ENCODE assay signal across 30 cellular contexts in genomic region chr4:66633472-66633871, GRCh38.
"Had no signal": no experiment of that assay in that cellular context is flagged by ENCODE, and none has a peak within 500 bp of the region (broad histone marks: within the 10 kb centered on the region; RNA-seq: fewer than 3 reads in every experiment).

No MANE protein-coding gene starts in this region.

- H3K4me1 Mint-ChIP-seq: activated B cell treated with CpG ODN at 0.5 μM for 24 hours; activated CD4-positive, alpha-beta T cell treated with anti-CD3 and anti-CD28 coated beads for 36 hours; activated CD8-positive, alpha-beta memory T cell treated with anti-CD3 and anti-CD28 coated beads, Interleukin-2, amount 10 ng/mL, durations not matched to agents 7 days and 5 days; activated naive CD4-positive, alpha-beta T cell treated with anti-CD3 and anti-CD28 coated beads, Interleukin-2, amount 50 U/mL, for 24 hours; activated naive CD8-positive, alpha-beta T cell treated with anti-CD3 and anti-CD28 coated beads, Interleukin-2, amount 50 U/mL, for 24 hours; immature natural killer cell; naive B cell; nephron progenitor cell had no signal

- H3K27ac Mint-ChIP-seq: activated B cell treated with CpG ODN at 0.5 μM for 24 hours; activated CD4-positive, alpha-beta T cell treated with anti-CD3 and anti-CD28 coated beads for 36 hours; activated CD8-positive, alpha-beta memory T cell treated with anti-CD3 and anti-CD28 coated beads, Interleukin-2, amount 10 ng/mL, durations not matched to agents 7 days and 5 days; activated CD8-positive, alpha-beta T cell treated with anti-CD3 and anti-CD28 coated beads, Interleukin-2, amount 10 ng/mL, durations not matched to agents 7 days and 5 days; activated naive CD4-positive, alpha-beta T cell treated with anti-CD3 and anti-CD28 coated beads, Interleukin-2, amount 50 U/mL, for 24 hours; activated naive CD8-positive, alpha-beta T cell treated with anti-CD3 and anti-CD28 coated beads, Interleukin-2, amount 50 U/mL, for 24 hours; activated T-helper 2 cell treated with anti-CD3 and anti-CD28 coated beads, Interferon-gamma antibody, Interleukin-2, Interleukin-4, amounts not matched to agents 10 μg/mL and 5 μg/mL and 100 μg/mL, durations not matched to agents 14 hours and 24 hours and 36 hours; dendritic cell treated with granulocyte-macrophage colony-stimulating factor and Interleukin-4, amounts not matched to agents 40 ng/mL and 50 ng/mL, for 4 days; endodermal cell; immature natural killer cell; mesothelial cell of epicardium; nephron progenitor cell; T-helper 2 cell treated with Interferon-gamma antibody and Interleukin-4, amounts not matched to agents 5 μg/mL and 100 μg/mL, for 36 hours; type B pancreatic cell had no signal

- H3K4me3 ChIP-seq: esophagus muscularis mucosa, right atrium auricular region, uterus had no signal

- H2AFZ ChIP-seq: parathyroid adenoma had no signal

- H3K27me3 Mint-ChIP-seq: activated B cell treated with CpG ODN at 0.5 μM for 24 hours; activated CD4-positive, alpha-beta T cell treated with anti-CD3 and anti-CD28 coated beads for 36 hours; activated CD8-positive, alpha-beta memory T cell treated with anti-CD3 and anti-CD28 coated beads, Interleukin-2, amount 10 ng/mL, durations not matched to agents 7 days and 5 days; activated naive CD4-positive, alpha-beta T cell treated with anti-CD3 and anti-CD28 coated beads, Interleukin-2, amount 50 U/mL, for 24 hours; activated naive CD8-positive, alpha-beta T cell treated with anti-CD3 and anti-CD28 coated beads, Interleukin-2, amount 50 U/mL, for 24 hours; dendritic cell treated with granulocyte-macrophage colony-stimulating factor and Interleukin-4, amounts not matched to agents 40 ng/mL and 50 ng/mL, for 4 days; naive B cell; type B pancreatic cell had no signal

- DNase-seq: activated B cell treated with CpG ODN at 0.5 μM for 24 hours; activated CD4-positive, alpha-beta T cell treated with anti-CD3 and anti-CD28 coated beads for 36 hours; activated CD8-positive, alpha-beta memory T cell treated with anti-CD3 and anti-CD28 coated beads, Interleukin-2, amount 10 ng/mL, durations not matched to agents 7 days and 5 days; activated CD8-positive, alpha-beta T cell treated with anti-CD3 and anti-CD28 coated beads, Interleukin-2, amount 10 ng/mL, durations not matched to agents 7 days and 5 days; activated naive CD8-positive, alpha-beta T cell treated with anti-CD3 and anti-CD28 coated beads, Interleukin-2, amount 50 U/mL, for 24 hours; activated T-cell treated with anti-CD3 and anti-CD28 coated beads, Interleukin-2, amount 50 U/mL, for 48 hours; amygdala; central memory CD4-positive, alpha-beta T cell; endodermal cell; head of caudate nucleus; hippocampal formation; immature natural killer cell; kidney; left colon; naive B cell; nephron progenitor cell; stimulated activated CD4-positive, alpha-beta T cell treated with anti-CD3 and anti-CD28 coated beads, Interleukin-2, amount 100 ng/mL, for 48 hours; stimulated activated naive CD8-positive, alpha-beta T cell treated with anti-CD3 and anti-CD28 coated beads, Interleukin-15, Interleukin-2, amounts not matched to agents 100 U/mL and 50 U/mL, for 24 hours; substantia nigra; T-helper 1 cell; uterus had no signal

- H3K9me3 ChIP-seq: esophagus muscularis mucosa, right atrium auricular region, uterus had no signal

- H3K4me3 Mint-ChIP-seq: activated B cell treated with CpG ODN at 0.5 μM for 24 hours; activated CD4-positive, alpha-beta T cell treated with anti-CD3 and anti-CD28 coated beads for 36 hours; activated CD8-positive, alpha-beta memory T cell treated with anti-CD3 and anti-CD28 coated beads, Interleukin-2, amount 10 ng/mL, durations not matched to agents 7 days and 5 days; activated CD8-positive, alpha-beta T cell treated with anti-CD3 and anti-CD28 coated beads, Interleukin-2, amount 10 ng/mL, durations not matched to agents 7 days and 5 days; activated naive CD4-positive, alpha-beta T cell treated with anti-CD3 and anti-CD28 coated beads, Interleukin-2, amount 50 U/mL, for 24 hours; activated naive CD8-positive, alpha-beta T cell treated with anti-CD3 and anti-CD28 coated beads, Interleukin-2, amount 50 U/mL, for 24 hours; dendritic cell treated with granulocyte-macrophage colony-stimulating factor and Interleukin-4, amounts not matched to agents 40 ng/mL and 50 ng/mL, for 4 days; endodermal cell; immature natural killer cell; mesothelial cell of epicardium; naive B cell; nephron progenitor cell; T-helper 2 cell treated with Interferon-gamma antibody and Interleukin-4, amounts not matched to agents 5 μg/mL and 100 μg/mL, for 36 hours; type B pancreatic cell had no signal

- H3K27me3 ChIP-seq: esophagus muscularis mucosa, right atrium auricular region, uterus had no signal

- H3K9me3 Mint-ChIP-seq: activated naive CD4-positive, alpha-beta T cell treated with anti-CD3 and anti-CD28 coated beads, Interleukin-2, amount 50 U/mL, for 24 hours; activated T-helper 2 cell treated with anti-CD3 and anti-CD28 coated beads, Interferon-gamma antibody, Interleukin-2, Interleukin-4, amounts not matched to agents 10 μg/mL and 5 μg/mL and 100 μg/mL, durations not matched to agents 14 hours and 24 hours and 36 hours; dendritic cell treated with granulocyte-macrophage colony-stimulating factor and Interleukin-4, amounts not matched to agents 40 ng/mL and 50 ng/mL, for 4 days; endodermal cell; mesothelial cell of epicardium; naive B cell; nephron progenitor cell; T-helper 2 cell treated with Interferon-gamma antibody and Interleukin-4, amounts not matched to agents 5 μg/mL and 100 μg/mL, for 36 hours; type B pancreatic cell had no signal

- H3K36me3 Mint-ChIP-seq: activated CD8-positive, alpha-beta memory T cell treated with anti-CD3 and anti-CD28 coated beads, Interleukin-2, amount 10 ng/mL, durations not matched to agents 7 days and 5 days; activated naive CD4-positive, alpha-beta T cell treated with anti-CD3 and anti-CD28 coated beads, Interleukin-2, amount 50 U/mL, for 24 hours; immature natural killer cell; mesothelial cell of epicardium; naive B cell; type B pancreatic cell had no signal

- H3K36me3 ChIP-seq: esophagus muscularis mucosa, right atrium auricular region, uterus had no signal

- H3K79me2 ChIP-seq: parathyroid adenoma had no signal

- H3K4me1 ChIP-seq: esophagus muscularis mucosa, parathyroid adenoma, right atrium auricular region, uterus had no signal

- ATAC-seq: activated CD4-positive, alpha-beta T cell treated with anti-CD3 and anti-CD28 coated beads for 36 hours; activated CD8-positive, alpha-beta memory T cell treated with anti-CD3 and anti-CD28 coated beads, Interleukin-2, amount 10 ng/mL, durations not matched to agents 7 days and 5 days; activated CD8-positive, alpha-beta T cell treated with anti-CD3 and anti-CD28 coated beads, Interleukin-2, amount 10 ng/mL, durations not matched to agents 7 days and 5 days; activated naive CD8-positive, alpha-beta T cell treated with anti-CD3 and anti-CD28 coated beads, Interleukin-2, amount 50 U/mL, for 24 hours; left colon; stimulated activated naive CD8-positive, alpha-beta T cell treated with anti-CD3 and anti-CD28 coated beads, Interleukin-15, Interleukin-2, amounts not matched to agents 100 U/mL and 50 U/mL, for 24 hours had no signal

- H3K9ac ChIP-seq: parathyroid adenoma had no signal

- H3K27ac ChIP-seq: esophagus muscularis mucosa, parathyroid adenoma, right atrium auricular region, uterus had no signal
